Comparison of ENCODE assay signal across 1 cellular context in genomic region chr6:26157150-26157837, GRCh38.
TF ChIP-seq lines count a peak whose summit lies in the region.

No MANE protein-coding gene starts in this region.

TF ChIP-seq in WTC11, 78 proteins besides CTCF, POLR2A, EP300 and RAD21 (continued from another document):
- TF ChIP-seq AFF4 (CRISPR knock-in tag; IDR thresholded peaks at IDR 0.05; ENCODE audit: borderline replicate concordance) (no peak; the same call in 1 of the 2 replicates), SMAD3 (CRISPR knock-in tag; IDR thresholded peaks at IDR 0.05; ENCODE audit: borderline replicate concordance) (peak; percentile 60; the same call in 1 of the 2 replicates), ZBTB43 (CRISPR knock-in tag; IDR thresholded peaks at IDR 0.05) (no peak; the same call in 1 of the 2 replicates), ZSCAN18 (CRISPR knock-in tag; IDR thresholded peaks at IDR 0.05) (no peak), ZBTB21 (CRISPR knock-in tag; IDR thresholded peaks at IDR 0.05; ENCODE audit: borderline replicate concordance) (no peak), ZNF263 (CRISPR knock-in tag; IDR thresholded peaks at IDR 0.05; ENCODE audit: low read depth) (no peak), ATF6 (CRISPR knock-in tag; IDR thresholded peaks at IDR 0.05) (no peak), ERG (CRISPR knock-in tag; IDR thresholded peaks at IDR 0.05) (peak; percentile 98), ZNF532 (CRISPR knock-in tag; IDR thresholded peaks at IDR 0.05; ENCODE audit: borderline replicate concordance) (peak; percentile 99), MLX (CRISPR knock-in tag; IDR thresholded peaks at IDR 0.05) (no peak), E2F5 (CRISPR knock-in tag; IDR thresholded peaks at IDR 0.05) (0 out of 2 replicates have a peak, but pooled peaks have one; percentile 4)
